23 cellular contexts compared by ENCODE assay signal in genomic region chr11:117703209-117703608, GRCh38.
DNase-seq lines count a peak whose midpoint lies in the region; ATAC-seq and TF ChIP-seq lines count a peak whose summit lies in the region.
"Had no signal": no experiment of that assay in that cellular context is flagged by ENCODE, and none has a peak within 500 bp of the region (broad histone marks: within the 10 kb centered on the region; RNA-seq: fewer than 3 reads in every experiment).

No MANE protein-coding gene starts in this region.

- peaks cover 42% of the 10 kb centered on the region for H3K4me1 Mint-ChIP-seq in progenitor cell of endocrine pancreas (ENCODE audit: low read depth)

- H3K4me3 Mint-ChIP-seq in progenitor cell of endocrine pancreas (ENCODE audit: low read depth): no peak overlapping the region
- H3K4me3 Mint-ChIP-seq: activated CD4-positive, alpha-beta memory T cell treated with anti-CD3 and anti-CD28 coated beads for 36 hours; activated T-cell treated with anti-CD3 and anti-CD28 coated beads, Interleukin-2, amount 50 U/mL, for 24 hours; naive thymus-derived CD8-positive, alpha-beta T cell; stimulated activated effector memory CD8-positive, alpha-beta T cell treated with anti-CD3 and anti-CD28 coated beads, Interleukin-12 subunit alpha, Interleukin-12 subunit beta, amount 100 ng/mL, for 72 hours had no signal

- H3K27me3 ChIP-seq in WERI-Rb-1 (ENCODE audit: insufficient read depth, low read depth, severe bottlenecking): peaks cover 3% of the 10 kb centered on the region
- H3K27me3 ChIP-seq: breast epithelium, upper lobe of right lung had no signal

- ATAC-seq in GM19328 (IDR thresholded peaks at IDR 0.05; ENCODE audit: unreplicated experiment): no peak
- ATAC-seq: naive thymus-derived CD8-positive, alpha-beta T cell; psoas muscle; stimulated activated effector memory CD8-positive, alpha-beta T cell treated with anti-CD3 and anti-CD28 coated beads, Interleukin-12 subunit alpha, Interleukin-12 subunit beta, amount 100 ng/mL, for 72 hours; upper lobe of right lung had no signal

- no peaks in the 10 kb centered on the region for H3K9me3 ChIP-seq in WERI-Rb-1 (ENCODE audit: severe bottlenecking)
- H3K9me3 ChIP-seq: BLaER1, breast epithelium, esophagus muscularis mucosa, psoas muscle, upper lobe of right lung had no signal

- no peaks in the 10 kb centered on the region for H3K36me3 ChIP-seq in WERI-Rb-1
- H3K36me3 ChIP-seq: BLaER1, breast epithelium, esophagus muscularis mucosa, upper lobe of right lung had no signal

- peaks cover 27% of the 10 kb centered on the region for H3K27me3 Mint-ChIP-seq in progenitor cell of endocrine pancreas

- H3K27ac ChIP-seq in cingulate gyrus (ENCODE audit: low read depth, low read length): peak overlapping the region; percentile 10
- H3K27ac ChIP-seq in WERI-Rb-1: no peak overlapping the region
- H3K27ac ChIP-seq: 22Rv1, BLaER1, esophagus muscularis mucosa, psoas muscle, RWPE1, upper lobe of right lung had no signal

- H3K4me3 ChIP-seq in WERI-Rb-1 (ENCODE audit: low read depth, low read length): no peak overlapping the region
- H3K4me3 ChIP-seq: BLaER1, breast epithelium, esophagus muscularis mucosa, lung, psoas muscle, upper lobe of right lung had no signal

- H3K27ac Mint-ChIP-seq in progenitor cell of endocrine pancreas: peak overlapping the region; percentile 90
- H3K27ac Mint-ChIP-seq: activated CD4-positive, alpha-beta memory T cell treated with anti-CD3 and anti-CD28 coated beads for 36 hours; activated T-cell treated with anti-CD3 and anti-CD28 coated beads, Interleukin-2, amount 50 U/mL, for 24 hours; naive thymus-derived CD8-positive, alpha-beta T cell; stimulated activated effector memory CD8-positive, alpha-beta T cell treated with anti-CD3 and anti-CD28 coated beads, Interleukin-12 subunit alpha, Interleukin-12 subunit beta, amount 100 ng/mL, for 72 hours had no signal

- no peaks in the 10 kb centered on the region for H3K36me3 Mint-ChIP-seq in progenitor cell of endocrine pancreas (ENCODE audit: insufficient read depth)
- H3K36me3 Mint-ChIP-seq: activated CD4-positive, alpha-beta memory T cell treated with anti-CD3 and anti-CD28 coated beads for 36 hours; naive thymus-derived CD8-positive, alpha-beta T cell; stimulated activated effector memory CD8-positive, alpha-beta T cell treated with anti-CD3 and anti-CD28 coated beads, Interleukin-12 subunit alpha, Interleukin-12 subunit beta, amount 100 ng/mL, for 72 hours had no signal

- peak; percentile 15 for DNase-seq in DMS 273 (lab: John Stamatoyannopoulos, UW; ENCODE audit: unreplicated experiment)
- no peak for DNase-seq in DMS 273 treated with DMSO at 0.1 percent for 48 hours (lab: John Stamatoyannopoulos, UW)
- peak; percentile 39 for DNase-seq in NCI-H345 treated with DMSO at 0.1 percent for 48 hours (lab: John Stamatoyannopoulos, UW; ENCODE audit: unreplicated experiment)
- DNase-seq in progenitor cell of endocrine pancreas (ENCODE audit: low spot score, unreplicated experiment): no peak
- no peak for DNase-seq in CD1c-positive myeloid dendritic cell (ENCODE audit: extremely low spot score)
- DNase-seq in WERI-Rb-1: no peak
- DNase-seq: activated CD4-positive, alpha-beta memory T cell treated with anti-CD3 and anti-CD28 coated beads for 36 hours; activated T-cell treated with anti-CD3 and anti-CD28 coated beads, Interleukin-2, amount 50 U/mL, for 24 hours; Kasumi-1; naive thymus-derived CD8-positive, alpha-beta T cell; NCI-H1694; NK-92 treated with Interleukin-12 subunit alpha and Interleukin-12 subunit beta, amount 100 ng/mL, for 24 hours; psoas muscle had no signal

- H3K9me3 Mint-ChIP-seq in progenitor cell of endocrine pancreas (ENCODE audit: low read depth): no peaks in the 10 kb centered on the region
- H3K9me3 Mint-ChIP-seq: activated CD4-positive, alpha-beta memory T cell treated with anti-CD3 and anti-CD28 coated beads for 36 hours; activated T-cell treated with anti-CD3 and anti-CD28 coated beads, Interleukin-2, amount 50 U/mL, for 24 hours; naive thymus-derived CD8-positive, alpha-beta T cell; stimulated activated effector memory CD8-positive, alpha-beta T cell treated with anti-CD3 and anti-CD28 coated beads, Interleukin-12 subunit alpha, Interleukin-12 subunit beta, amount 100 ng/mL, for 72 hours had no signal

- TF ChIP-seq CTCF in progenitor cell of endocrine pancreas (IDR thresholded peaks at IDR 0.05; ENCODE audit: unreplicated experiment) (no peak), WERI-Rb-1 (IDR thresholded peaks at IDR 0.05; ENCODE audit: low read depth, low read length) (no peak)

Comparison
In these comparisons a context has a peak if more than half of its experiments do, and no peak if none do; other contexts are left out.
1. DNase-seq: peak in DMS 273 (single experiment) and NCI-H345 treated with DMSO at 0.1 percent for 48 hours (single experiment); none in DMS 273 treated with DMSO at 0.1 percent for 48 hours (single experiment), progenitor cell of endocrine pancreas (single experiment), CD1c-positive myeloid dendritic cell (single experiment) and WERI-Rb-1 (single experiment).